Comparison of ENCODE assay signal across 26 cellular contexts in genomic region chr3:102599819-102600576, GRCh38.
"Had no signal": no experiment of that assay in that cellular context is flagged by ENCODE, and none has a peak within 500 bp of the region (broad histone marks: within the 10 kb centered on the region; RNA-seq: fewer than 3 reads in every experiment).

No MANE protein-coding gene starts in this region.

- H3K36me3 Mint-ChIP-seq: activated naive CD4-positive, alpha-beta T cell treated with anti-CD3 and anti-CD28 coated beads, Interleukin-2, amount 50 U/mL, for 24 hours; brain; WTC11 had no signal

- ATAC-seq: activated CD8-positive, alpha-beta T cell treated with anti-CD3 and anti-CD28 coated beads, Interleukin-2, amount 10 ng/mL, durations not matched to agents 7 days and 5 days; Panc1; WTC11 had no signal

- H3K27me3 Mint-ChIP-seq: brain; central memory CD8-positive, alpha-beta T cell had no signal

- H3K9me3 Mint-ChIP-seq: activated T-cell treated with anti-CD3 and anti-CD28 coated beads, Interleukin-2, amount 50 U/mL, for 24 hours; activated T-helper 1 cell treated with anti-CD3 and anti-CD28 coated beads, Interleukin-12 subunit alpha, Interleukin-12 subunit beta, Interleukin-2, Interleukin-4 antibody, amounts not matched to agents 30 ng/mL and 10 ng/mL and 1 ng/mL, durations not matched to agents 14 hours and 24 hours and 36 hours; brain; central memory CD8-positive, alpha-beta T cell; T-helper 1 cell treated with Interleukin-12 subunit alpha and Interleukin-12 subunit beta and Interleukin-4 antibody, amounts not matched to agents 30 μg/mL and 1 μg/mL, for 36 hours had no signal

- H3K4me1 Mint-ChIP-seq: activated naive CD4-positive, alpha-beta T cell treated with anti-CD3 and anti-CD28 coated beads, Interleukin-2, amount 50 U/mL, for 24 hours; brain; central memory CD8-positive, alpha-beta T cell had no signal

- H3K27ac Mint-ChIP-seq: activated CD8-positive, alpha-beta T cell treated with anti-CD3 and anti-CD28 coated beads, Interleukin-2, amount 10 ng/mL, durations not matched to agents 7 days and 5 days; activated naive CD4-positive, alpha-beta T cell treated with anti-CD3 and anti-CD28 coated beads, Interleukin-2, amount 50 U/mL, for 24 hours; activated T-cell treated with anti-CD3 and anti-CD28 coated beads, Interleukin-2, amount 50 U/mL, for 24 hours; activated T-helper 1 cell treated with anti-CD3 and anti-CD28 coated beads, Interleukin-12 subunit alpha, Interleukin-12 subunit beta, Interleukin-2, Interleukin-4 antibody, amounts not matched to agents 30 ng/mL and 10 ng/mL and 1 ng/mL, durations not matched to agents 14 hours and 24 hours and 36 hours; T-helper 1 cell treated with Interleukin-12 subunit alpha and Interleukin-12 subunit beta and Interleukin-4 antibody, amounts not matched to agents 30 μg/mL and 1 μg/mL, for 36 hours; WTC11 had no signal

- H3K4me3 Mint-ChIP-seq: activated CD8-positive, alpha-beta T cell treated with anti-CD3 and anti-CD28 coated beads, Interleukin-2, amount 10 ng/mL, durations not matched to agents 7 days and 5 days; activated naive CD4-positive, alpha-beta T cell treated with anti-CD3 and anti-CD28 coated beads, Interleukin-2, amount 50 U/mL, for 24 hours; activated T-cell treated with anti-CD3 and anti-CD28 coated beads, Interleukin-2, amount 50 U/mL, for 24 hours; activated T-helper 1 cell treated with anti-CD3 and anti-CD28 coated beads, Interleukin-12 subunit alpha, Interleukin-12 subunit beta, Interleukin-2, Interleukin-4 antibody, amounts not matched to agents 30 ng/mL and 10 ng/mL and 1 ng/mL, durations not matched to agents 14 hours and 24 hours and 36 hours; brain; central memory CD8-positive, alpha-beta T cell; T-helper 1 cell treated with Interleukin-12 subunit alpha and Interleukin-12 subunit beta and Interleukin-4 antibody, amounts not matched to agents 30 μg/mL and 1 μg/mL, for 36 hours; WTC11 had no signal

- DNase-seq: activated CD4-positive, alpha-beta T cell treated with anti-CD3 and anti-CD28 coated beads for 48 hours; activated CD4-positive, alpha-beta T cell treated with anti-CD3 and anti-CD28 coated beads, Interleukin-2, amount 50 U/mL, for 4 hours; activated CD4-positive, CD25-positive, alpha-beta regulatory T cell treated with anti-CD3 and anti-CD28 coated beads, Interleukin-2, amount 50 U/mL, for 72 hours; activated CD8-positive, alpha-beta T cell treated with anti-CD3 and anti-CD28 coated beads, Interleukin-2, amount 10 ng/mL, durations not matched to agents 7 days and 5 days; activated effector memory CD4-positive, alpha-beta T cell treated with Interleukin-2 at 50 U/mL for 16 hours; activated naive CD4-positive, alpha-beta T cell; activated T-cell treated with anti-CD3 and anti-CD28 coated beads, Interleukin-2, amount 50 U/mL, for 24 hours; amygdala; MM.1S; NCI-H1105; NCI-H1436; NCI-H1694 treated with DMSO at 0.1 percent for 48 hours; NCI-H2029 treated with DMSO at 0.1 percent for 48 hours; NCI-H345; NCI-H510A; NCI-H526 treated with DMSO at 0.1 percent for 48 hours; NCI-H82; RPMI8226; SHP77 treated with DMSO at 0.1 percent for 48 hours had no signal
